ENCODE assay signal across 8 cellular contexts in the genomic region with DNA sequence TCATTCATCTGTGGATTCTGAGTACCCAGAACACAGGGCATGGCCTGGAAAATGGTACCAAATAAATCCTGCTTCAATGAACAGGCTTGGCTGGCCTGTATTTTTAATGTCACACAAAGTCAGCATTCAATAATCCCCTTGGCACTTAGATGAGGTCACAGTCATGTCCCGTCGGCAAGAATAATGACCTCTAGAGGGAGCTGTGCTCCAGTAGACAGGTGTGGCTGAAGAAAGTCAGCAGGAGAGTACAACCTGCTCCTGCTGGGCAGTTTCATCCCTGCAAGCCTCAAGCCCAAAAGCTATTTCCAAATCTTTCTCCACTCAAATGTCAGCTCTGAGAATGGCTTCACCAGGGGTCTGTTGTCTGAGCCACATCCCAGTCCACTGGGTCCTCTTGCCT.
DNase-seq lines count a peak whose midpoint lies in the region; ATAC-seq and TF ChIP-seq lines count a peak whose summit lies in the region.

No MANE protein-coding gene starts in this region.

- peak; percentile 77 for ATAC-seq in GM21390 (IDR thresholded peaks at IDR 0.05; ENCODE audit: unreplicated experiment)
- peak; percentile 50 for ATAC-seq in stimulated activated naive CD8-positive, alpha-beta T cell treated with anti-CD3 and anti-CD28 coated beads, Interleukin-15, amount 100 ng/mL, for 72 hours
- no peak for ATAC-seq in activated CD4-positive, CD25-positive, alpha-beta regulatory T cell treated with anti-CD3 and anti-CD28 coated beads, Interleukin-2, amount 50 U/mL, for 24 hours

- no peak overlapping the region for H3K27ac Mint-ChIP-seq in endothelial cell (ENCODE audit: unreplicated experiment)
- no peak overlapping the region for H3K27ac Mint-ChIP-seq in stimulated activated naive CD8-positive, alpha-beta T cell treated with anti-CD3 and anti-CD28 coated beads, Interleukin-15, amount 100 ng/mL, for 72 hours

- DNase-seq in M059J (ENCODE audit: low read depth) (peak; percentile 67), endothelial cell (ENCODE audit: low spot score) (peak; percentile 36), posterior cingulate gyrus (no peak)
- peak; percentile 0 to 12 for DNase-seq in stimulated activated naive CD8-positive, alpha-beta T cell treated with anti-CD3 and anti-CD28 coated beads, Interleukin-15, amount 100 ng/mL, for 72 hours
- DNase-seq in stimulated activated naive CD4-positive, alpha-beta T cell (lab: John Stamatoyannopoulos, UW): no peak

- TF ChIP-seq CTCF in GM12874 (IDR thresholded peaks at IDR 0.05; ENCODE audit: insufficient read depth, low read depth, low read length) (peak; percentile 32; the same call in 1 of the 2 replicates), endothelial cell (IDR thresholded peaks at IDR 0.05; ENCODE audit: unreplicated experiment) (peak; percentile 43)

- no peak overlapping the region for H3K4me3 Mint-ChIP-seq in endothelial cell (ENCODE audit: unreplicated experiment)
- no peak overlapping the region for H3K4me3 Mint-ChIP-seq in stimulated activated naive CD8-positive, alpha-beta T cell treated with anti-CD3 and anti-CD28 coated beads, Interleukin-15, amount 100 ng/mL, for 72 hours

- intact Hi-C loops in posterior cingulate gyrus (cut with DNase I): no loop called here

- H3K9me3 Mint-ChIP-seq in endothelial cell (ENCODE audit: unreplicated experiment): no peaks in the 10 kb centered on the region
- H3K9me3 Mint-ChIP-seq in stimulated activated naive CD8-positive, alpha-beta T cell treated with anti-CD3 and anti-CD28 coated beads, Interleukin-15, amount 100 ng/mL, for 72 hours: no peaks in the 10 kb centered on the region

- H3K36me3 Mint-ChIP-seq in endothelial cell (ENCODE audit: low read depth, unreplicated experiment): peaks cover 3% of the 10 kb centered on the region

- peaks cover 2% of the 10 kb centered on the region for H3K4me1 Mint-ChIP-seq in endothelial cell (ENCODE audit: unreplicated experiment)
- H3K4me1 Mint-ChIP-seq in stimulated activated naive CD8-positive, alpha-beta T cell treated with anti-CD3 and anti-CD28 coated beads, Interleukin-15, amount 100 ng/mL, for 72 hours: no peaks in the 10 kb centered on the region

- peaks cover 1% of the 10 kb centered on the region for H3K27me3 Mint-ChIP-seq in endothelial cell (ENCODE audit: unreplicated experiment)
- H3K27me3 Mint-ChIP-seq in stimulated activated naive CD8-positive, alpha-beta T cell treated with anti-CD3 and anti-CD28 coated beads, Interleukin-15, amount 100 ng/mL, for 72 hours: peaks cover 4% of the 10 kb centered on the region

Comparison
In these comparisons a context has a peak if more than half of its experiments do, and no peak if none do; other contexts are left out.
1. ATAC-seq: peak in GM21390 (single experiment) and stimulated activated naive CD8-positive, alpha-beta T cell treated with anti-CD3 and anti-CD28 coated beads, Interleukin-15, amount 100 ng/mL, for 72 hours (single experiment); none in activated CD4-positive, CD25-positive, alpha-beta regulatory T cell treated with anti-CD3 and anti-CD28 coated beads, Interleukin-2, amount 50 U/mL, for 24 hours (0 of 2).
2. DNase-seq: peak in M059J (single experiment), endothelial cell (single experiment) and stimulated activated naive CD8-positive, alpha-beta T cell treated with anti-CD3 and anti-CD28 coated beads, Interleukin-15, amount 100 ng/mL, for 72 hours (2 of 2); none in posterior cingulate gyrus (0 of 10) and stimulated activated naive CD4-positive, alpha-beta T cell (0 of 6).